21 cellular contexts compared by ENCODE assay signal in genomic region chr2:181197140-181197760, GRCh38.
DNase-seq lines count a peak whose midpoint lies in the region; ATAC-seq and TF ChIP-seq lines count a peak whose summit lies in the region.
"Had no signal": no experiment of that assay in that cellular context is flagged by ENCODE, and none has a peak within 500 bp of the region (broad histone marks: within the 10 kb centered on the region; RNA-seq: fewer than 3 reads in every experiment).

No MANE protein-coding gene starts in this region.

- no peaks in the 10 kb centered on the region for H3K9me3 ChIP-seq in AG04450 (ENCODE audit: control insufficient read depth, insufficient read depth, low read length)
- no peaks in the 10 kb centered on the region for H3K9me3 ChIP-seq in T-helper 17 cell (ENCODE audit: control insufficient read depth, low read length, poor library complexity, severe bottlenecking)
- H3K9me3 ChIP-seq in ovary = no peaks in the 10 kb centered on the region
- H3K9me3 ChIP-seq: esophagus muscularis mucosa, thoracic aorta had no signal

- H3K4me3 ChIP-seq in AG04450 (ENCODE audit: low read depth, low read length) (no peak overlapping the region), epithelial cell of esophagus (ENCODE audit: low read length) (no peak overlapping the region), ovary (no peak overlapping the region)
- H3K4me3 ChIP-seq: esophagus muscularis mucosa, lung, thoracic aorta had no signal

- intact Hi-C loops in Calu3 (cut with micrococcal nuclease; ENCODE audit: unreplicated experiment) = no loop called here
- intact Hi-C loops in ovary (cut with DNase I) = no loop called here

- BruUV-seq in Calu3 (replicated peaks; lab: Mats Ljungman, UMichigan) = no TSS peak

- no peak for TF ChIP-seq EP300 in ovary (IDR thresholded peaks at IDR 0.05)

- WGBS in ovary, 3 donors = 70 to 84% (median 74%) methylated on average over 3 of the region's 3 CpGs

- H3K36me3 Mint-ChIP-seq in Calu3 (ENCODE audit: insufficient read depth, unreplicated experiment) (no peaks in the 10 kb centered on the region), T-helper 17 cell (ENCODE audit: low read depth) (peaks cover 9% of the 10 kb centered on the region)

- no peak overlapping the region for H3K27ac ChIP-seq in AG04450 (ENCODE audit: low read depth, low read length)
- no peak overlapping the region for H3K27ac ChIP-seq in ovary
- H3K27ac ChIP-seq: esophagus muscularis mucosa, thoracic aorta had no signal

- H3K27me3 Mint-ChIP-seq in Calu3 (ENCODE audit: unreplicated experiment) (no peaks in the 10 kb centered on the region), T-helper 17 cell (no peaks in the 10 kb centered on the region)

- TF ChIP-seq CTCF in AG04450 (IDR thresholded peaks at IDR 0.05; ENCODE audit: low read depth, low read length) (no peak), Calu3 (IDR thresholded peaks at IDR 0.05; ENCODE audit: unreplicated experiment) (no peak), epithelial cell of esophagus (IDR thresholded peaks at IDR 0.05; ENCODE audit: insufficient read depth, low read depth, low read length, missing control alignments) (no peak), ovary (IDR thresholded peaks at IDR 0.05) (no peak)

- H3K27ac Mint-ChIP-seq in Calu3 (ENCODE audit: unreplicated experiment) (peak overlapping the region; percentile 47), T-helper 17 cell (peak overlapping the region; percentile 79)
- H3K27ac Mint-ChIP-seq: H9 had no signal

- no peaks in the 10 kb centered on the region for H3K9me3 Mint-ChIP-seq in Calu3 (ENCODE audit: low read depth, unreplicated experiment)
- H3K9me3 Mint-ChIP-seq: H9 had no signal

- no peak overlapping the region for H3K4me3 Mint-ChIP-seq in Calu3 (ENCODE audit: low read depth, unreplicated experiment)
- H3K4me3 Mint-ChIP-seq in T-helper 17 cell = no peak overlapping the region
- H3K4me3 Mint-ChIP-seq: H9 had no signal

- H3K4me1 Mint-ChIP-seq in Calu3 (ENCODE audit: low read depth, unreplicated experiment) (no peaks in the 10 kb centered on the region), T-helper 17 cell (peaks cover 33% of the 10 kb centered on the region)
- H3K4me1 Mint-ChIP-seq: H9 had no signal

- CTCF ChIA-PET in AG04450 (lab: Charles Lee) = no interaction called here
- CTCF ChIA-PET in Calu3 (lab: Charles Lee) = no interaction called here

- POLR2A ChIA-PET in AG04450 (lab: Yijun Ruan, JAX) = no interaction called here

- peak; percentile 68 for ATAC-seq in T-helper 17 cell
- ATAC-seq in GM19035 (IDR thresholded peaks at IDR 0.05; ENCODE audit: unreplicated experiment) = no peak

- DNase-seq in AG04450 (ENCODE audit: low read depth, low spot score) (peak; percentile 16), Calu3 (no peak), T-helper 17 cell (no peak), epithelial cell of esophagus (ENCODE audit: low read depth) (peak; percentile 64), AG20443 (ENCODE audit: low spot score) (no peak), ovary (no peak)
- DNase-seq in stimulated activated CD4-positive, alpha-beta T cell treated with anti-CD3 and anti-CD28 coated beads, Interleukin-4, amount 100 ng/mL, for 1 hour = no peak
- DNase-seq: activated CD4-positive, alpha-beta T cell treated with anti-CD3 and anti-CD28 coated beads, Interleukin-2, amount 50 U/mL, for 4 hours; activated gamma-delta T cell; H9; KG1; NCI-H1092 treated with DMSO at 0.1 percent for 48 hours; NCI-H69; posterior cingulate gyrus; stimulated activated CD4-positive, alpha-beta T cell treated with anti-CD3 and anti-CD28 coated beads, Interleukin-2, amount 100 ng/mL, for 48 hours; stimulated activated CD8-positive, alpha-beta memory T cell treated with anti-CD3 and anti-CD28 coated beads, Interleukin-4, amount 100 ng/mL, for 48 hours; T-helper 9 cell had no signal

- no peak for TF ChIP-seq POLR2A in ovary (IDR thresholded peaks at IDR 0.05)

- H3K4me1 ChIP-seq in ovary (ENCODE audit: insufficient read depth) = no peaks in the 10 kb centered on the region
- H3K4me1 ChIP-seq: esophagus muscularis mucosa had no signal

- H3K36me3 ChIP-seq in ovary = no peaks in the 10 kb centered on the region
- H3K36me3 ChIP-seq: esophagus muscularis mucosa, thoracic aorta had no signal

- no peaks in the 10 kb centered on the region for H3K27me3 ChIP-seq in AG04450 (ENCODE audit: control insufficient read depth, insufficient read depth, low read length)
- H3K27me3 ChIP-seq in ovary = no peaks in the 10 kb centered on the region
- H3K27me3 ChIP-seq: esophagus muscularis mucosa had no signal

Comparison
In these comparisons a context has a peak if more than half of its experiments do, and no peak if none do; other contexts are left out.
1. DNase-seq: peak in AG04450 (single experiment) and epithelial cell of esophagus (single experiment); none in Calu3 (single experiment), T-helper 17 cell (0 of 3), AG20443 (single experiment), stimulated activated CD4-positive, alpha-beta T cell treated with anti-CD3 and anti-CD28 coated beads, Interleukin-4, amount 100 ng/mL, for 1 hour (single experiment) and ovary (0 of 5).